ENCODE assay signal across 8 cellular contexts in the genomic region with DNA sequence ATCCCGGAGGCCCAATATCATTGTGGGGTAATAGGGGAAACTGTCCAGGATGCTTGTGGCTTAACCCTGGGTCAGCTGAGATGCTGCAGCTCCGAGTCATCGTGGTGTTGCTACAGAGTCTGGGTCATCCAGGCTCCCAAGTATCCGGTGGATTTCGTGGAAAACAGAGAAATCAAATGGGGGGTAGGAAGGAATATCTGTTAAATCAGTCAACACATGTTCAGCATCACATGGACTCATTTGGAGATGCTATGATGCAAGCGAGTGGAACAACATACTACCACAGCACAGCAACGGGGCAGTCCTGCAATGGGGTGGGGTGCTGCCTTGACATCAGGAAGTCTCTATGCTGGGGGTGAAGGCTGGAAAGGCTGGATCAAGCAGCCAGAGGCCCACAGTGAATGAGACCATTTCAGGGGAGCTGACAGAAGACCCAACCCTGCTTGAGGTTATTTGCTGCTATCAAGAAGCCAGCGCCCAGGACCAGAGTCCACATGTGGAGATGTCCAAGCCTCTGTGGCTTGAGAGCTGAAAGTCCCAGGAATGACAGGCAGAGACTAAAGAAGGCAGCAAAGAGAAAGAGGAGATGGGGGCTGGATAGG. TPM values are rescaled to one million over a fixed set of nuclear protein-coding genes. Genes with fewer than 3 reads are reported as not detected.
DNase-seq lines count a peak whose midpoint lies in the region; ATAC-seq and TF ChIP-seq lines count a peak whose summit lies in the region.

No MANE protein-coding gene starts in this region.

- H3K79me2 ChIP-seq in neural progenitor cell (ENCODE audit: low read depth): no peaks in the 10 kb centered on the region

- no peaks in the 10 kb centered on the region for H3K36me3 ChIP-seq in CD4-positive, CD25-positive, alpha-beta regulatory T cell (ENCODE audit: control insufficient read depth, insufficient read depth, low read length)
- H3K36me3 ChIP-seq in breast epithelium (no peaks in the 10 kb centered on the region), neural progenitor cell (no peaks in the 10 kb centered on the region), esophagus muscularis mucosa (no peaks in the 10 kb centered on the region)

- no peak for TF ChIP-seq EP300 in esophagus muscularis mucosa (IDR thresholded peaks at IDR 0.05)

- H3F3A ChIP-seq in neural progenitor cell (ENCODE audit: low read depth): no peaks in the 10 kb centered on the region

- H2AFZ ChIP-seq in neural progenitor cell (replicated peaks): no peak overlapping the region

- no peak for DNase-seq in CD4-positive, CD25-positive, alpha-beta regulatory T cell
- DNase-seq in M059J (ENCODE audit: low read depth): peak; percentile 93
- DNase-seq in breast epithelium (ENCODE audit: low spot score in 2 of 2): peak in 1 of 2 donors; percentile 52
- DNase-seq in neural progenitor cell (ENCODE audit: low spot score): no peak
- no peak for DNase-seq in esophagus muscularis mucosa (ENCODE audit: extremely low spot score)
- no peak for DNase-seq in NCI-H2107 (lab: John Stamatoyannopoulos, UW)
- DNase-seq in globus pallidus (ENCODE audit: low spot score): no peak

- no peak overlapping the region for H3K9ac ChIP-seq in neural progenitor cell

- no peaks in the 10 kb centered on the region for H3K9me3 Mint-ChIP-seq in CD4-positive, CD25-positive, alpha-beta regulatory T cell
- no peaks in the 10 kb centered on the region for H3K9me3 Mint-ChIP-seq in neural progenitor cell

- H4K20me1 ChIP-seq in neural progenitor cell (ENCODE audit: low read depth): no peaks in the 10 kb centered on the region

- no peak overlapping the region for H3K27ac ChIP-seq in CD4-positive, CD25-positive, alpha-beta regulatory T cell (ENCODE audit: insufficient read depth, low read length, poor library complexity, severe bottlenecking)
- H3K27ac ChIP-seq in breast epithelium (peak overlapping the region; percentile 76 to 85), neural progenitor cell (no peak overlapping the region), esophagus muscularis mucosa (replicated peaks in 1 of 4) (no peak overlapping the region)

- H3K27me3 Mint-ChIP-seq in CD4-positive, CD25-positive, alpha-beta regulatory T cell: no peaks in the 10 kb centered on the region
- peaks cover 18% of the 10 kb centered on the region for H3K27me3 Mint-ChIP-seq in neural progenitor cell (ENCODE audit: insufficient read depth, low read depth)

- 74% methylated on average over 8 of the region's 8 CpGs for WGBS in esophagus muscularis mucosa

- H3K4me3 Mint-ChIP-seq in CD4-positive, CD25-positive, alpha-beta regulatory T cell: peak overlapping the region; percentile 82 to 93 (median 86)
- no peak overlapping the region for H3K4me3 Mint-ChIP-seq in neural progenitor cell

- TF ChIP-seq POLR2A in breast epithelium (IDR thresholded peaks at IDR 0.05) (no peak), esophagus muscularis mucosa (IDR thresholded peaks at IDR 0.05; ENCODE audit: low read depth) (no peak)

- H3K36me3 Mint-ChIP-seq in CD4-positive, CD25-positive, alpha-beta regulatory T cell: peaks cover 5% of the 10 kb centered on the region
- no peaks in the 10 kb centered on the region for H3K36me3 Mint-ChIP-seq in neural progenitor cell

- TF ChIP-seq CTCF in breast epithelium (IDR thresholded peaks at IDR 0.05): no peak
- no peak for TF ChIP-seq CTCF in neural progenitor cell (IDR thresholded peaks at IDR 0.05)
- TF ChIP-seq CTCF in esophagus muscularis mucosa (IDR thresholded peaks at IDR 0.05): no peak

- ATAC-seq in CD4-positive, CD25-positive, alpha-beta regulatory T cell (ENCODE audit: low read depth in 2 of 2): no peak
- no peak for ATAC-seq in GM19467 (IDR thresholded peaks at IDR 0.05; ENCODE audit: unreplicated experiment)

- H3K4me3 ChIP-seq in CD4-positive, CD25-positive, alpha-beta regulatory T cell (ENCODE audit: low read depth, low read length): peak overlapping the region; percentile 3
- peak overlapping the region in 2 of 3 donors; percentile 18 to 46 for H3K4me3 ChIP-seq in breast epithelium
- no peak overlapping the region for H3K4me3 ChIP-seq in neural progenitor cell
- no peak overlapping the region for H3K4me3 ChIP-seq in esophagus muscularis mucosa

- H3K27me3 ChIP-seq in CD4-positive, CD25-positive, alpha-beta regulatory T cell (ENCODE audit: control insufficient read depth, insufficient read depth, low read length): no peaks in the 10 kb centered on the region
- H3K27me3 ChIP-seq in breast epithelium: no peaks in the 10 kb centered on the region
- H3K27me3 ChIP-seq in neural progenitor cell: no peaks in the 10 kb centered on the region
- no peaks in the 10 kb centered on the region for H3K27me3 ChIP-seq in esophagus muscularis mucosa

- H3K4me2 ChIP-seq in neural progenitor cell: no peak overlapping the region

- H3K4me1 Mint-ChIP-seq in CD4-positive, CD25-positive, alpha-beta regulatory T cell: peaks cover 18 to 52% (median 46%) of the 10 kb centered on the region in 4 donors
- H3K4me1 Mint-ChIP-seq in neural progenitor cell: peaks cover 10% of the 10 kb centered on the region

- peak overlapping the region; percentile 48 to 92 (median 55) for H3K27ac Mint-ChIP-seq in CD4-positive, CD25-positive, alpha-beta regulatory T cell
- H3K27ac Mint-ChIP-seq in neural progenitor cell: peak overlapping the region; percentile 85

- intact Hi-C loops in breast epithelium (cut with DNase I; ENCODE audit: low total_unique reads): no loop called here
- intact Hi-C loops in esophagus muscularis mucosa (cut with DNase I): no loop called here

- H3K4me1 ChIP-seq in CD4-positive, CD25-positive, alpha-beta regulatory T cell (ENCODE audit: control insufficient read depth, insufficient read depth, low read length, poor library complexity, severe bottlenecking): peaks cover 41% of the 10 kb centered on the region
- H3K4me1 ChIP-seq in breast epithelium (peaks cover 8 to 11% of the 10 kb centered on the region in 2 donors), neural progenitor cell (peaks cover 6% of the 10 kb centered on the region), esophagus muscularis mucosa (peaks cover 6 to 9% (median 7%) of the 10 kb centered on the region in 4 donors)

- H3K9me3 ChIP-seq in CD4-positive, CD25-positive, alpha-beta regulatory T cell (ENCODE audit: control insufficient read depth in 2 of 2, low read length in 2 of 2): no peaks in the 10 kb centered on the region
- no peaks in the 10 kb centered on the region for H3K9me3 ChIP-seq in breast epithelium
- H3K9me3 ChIP-seq in neural progenitor cell (ENCODE audit: low read depth): no peaks in the 10 kb centered on the region
- H3K9me3 ChIP-seq in esophagus muscularis mucosa: no peaks in the 10 kb centered on the region

RNA-seq across cellular contexts. Expression of a gene that starts 22.9 kb away (rescaled TPM):
- 2.9 TPM for total RNA-seq in CD4-positive, CD25-positive, alpha-beta regulatory T cell
- 1 to 10 TPM; 1.6 to 4.5 (median 2.5) TPM for polyA plus RNA-seq in CD4-positive, CD25-positive, alpha-beta regulatory T cell
- total RNA-seq in M059J (2014; rRNA removed; shearing (Covaris generic)): 5.1 and 9.3 TPM in 2 replicates
- total RNA-seq in breast epithelium (10 to 100 TPM in 2 of 3 donors, 1 to 10 TPM in 1; 1.6 to 41.7 (median 16.1) TPM), neural progenitor cell (ENCODE audit: low replicate concordance) (0.09 TPM in 1 of 2 replicates, not detected in the other), esophagus muscularis mucosa (1 to 10 TPM in 3 of 4 donors, under 1 TPM in 1; 0.42 to 2.8 (median 2.1) TPM)

Comparison
In these comparisons a context has a peak if more than half of its experiments do, and no peak if none do; other contexts are left out.
1. H3K27ac ChIP-seq: peak in breast epithelium (2 of 2); none in CD4-positive, CD25-positive, alpha-beta regulatory T cell (single experiment), neural progenitor cell (single experiment) and esophagus muscularis mucosa (0 of 4).
2. H3K4me3 ChIP-seq: peak in CD4-positive, CD25-positive, alpha-beta regulatory T cell (single experiment) and breast epithelium (2 of 3); none in neural progenitor cell (single experiment) and esophagus muscularis mucosa (0 of 4).